19 cellular contexts compared by ENCODE assay signal in genomic region chr17:36415283-36415941, GRCh38. TPM values are rescaled to one million over a fixed set of nuclear protein-coding genes. Genes with fewer than 3 reads are reported as not detected.
"Had no signal": no experiment of that assay in that cellular context is flagged by ENCODE, and none has a peak within 500 bp of the region (broad histone marks: within the 10 kb centered on the region; RNA-seq: fewer than 3 reads in every experiment).

No MANE protein-coding gene starts in this region.

RNA-seq across cellular contexts. Expression of gene TBC1D3H, which starts 27.2 kb away (rescaled TPM):
- total RNA-seq: activated naive CD4-positive, alpha-beta T cell treated with anti-CD3 and anti-CD28 coated beads for 36 hours; activated naive CD4-positive, alpha-beta T cell treated with anti-CD3 and anti-CD28 coated beads, Interleukin-2, amount 50 U/mL, for 72 hours; activated T-cell treated with anti-CD3 and anti-CD28 coated beads, Interleukin-2, amount 50 U/mL, for 4 hours; activated T-cell treated with anti-CD3 and anti-CD28 coated beads, Interleukin-2, amount 50 U/mL, for 72 hours; activated T-helper 1 cell treated with anti-CD3 and anti-CD28 coated beads, Interleukin-12 subunit alpha, Interleukin-12 subunit beta, Interleukin-2, Interleukin-4 antibody, amounts not matched to agents 30 ng/mL and 10 ng/mL and 1 ng/mL, durations not matched to agents 14 hours and 24 hours and 36 hours; activated T-helper 17 cell treated with anti-CD3 and anti-CD28 coated beads, Interleukin-2, amount 50 U/mL, for 72 hours; activated T-helper 2 cell treated with anti-CD3 and anti-CD28 coated beads, Interferon-gamma antibody, Interleukin-2, Interleukin-4, amounts not matched to agents 10 μg/mL and 5 μg/mL and 100 μg/mL, durations not matched to agents 14 hours and 24 hours and 36 hours; adrenal gland; aorta; ascending aorta; astrocyte; body of pancreas; breast epithelium; bronchial epithelial cell; cardiac muscle cell; cardiac septum; cerebellum; chondrocyte had no signal
- polyA plus RNA-seq: adipose tissue, cardiac muscle cell had no signal
